Comparison of ENCODE assay signal across 23 cellular contexts in the genomic region with DNA sequence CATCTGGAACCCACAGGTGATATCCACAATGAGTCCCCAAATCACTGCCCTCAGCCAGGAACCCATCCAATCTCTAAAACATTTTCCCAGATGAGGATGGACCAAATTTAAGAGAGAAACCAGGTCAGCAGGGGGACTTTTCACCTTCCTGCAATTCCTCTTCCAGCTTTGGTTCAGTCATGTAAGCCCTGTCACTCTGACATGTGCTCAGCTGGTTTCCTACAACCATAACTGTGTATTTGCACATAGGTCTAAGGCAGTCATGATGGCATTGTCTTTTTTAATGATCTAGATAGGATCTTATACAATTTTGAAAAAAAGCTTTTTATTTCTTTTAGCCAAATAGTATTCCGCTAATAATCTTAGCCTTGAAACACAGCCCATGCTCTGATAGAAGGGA. TPM values are rescaled to one million over a fixed set of nuclear protein-coding genes. Genes with fewer than 3 reads are reported as not detected.
"Had no signal": no experiment of that assay in that cellular context is flagged by ENCODE, and none has a peak within 500 bp of the region (broad histone marks: within the 10 kb centered on the region; RNA-seq: fewer than 3 reads in every experiment).

No MANE protein-coding gene starts in this region.

- H3K36me3 ChIP-seq: ascending aorta, lower lobe of right lung, right lobe of liver, transverse colon, vagina had no signal

- H3K36me3 Mint-ChIP-seq: activated naive CD4-positive, alpha-beta T cell treated with anti-CD3 and anti-CD28 coated beads, Interleukin-2, amount 10 ng/mL, durations not matched to agents 7 days and 5 days; naive thymus-derived CD8-positive, alpha-beta T cell had no signal

- H3K4me3 ChIP-seq: ascending aorta, lower lobe of right lung, right lobe of liver, transverse colon, vagina had no signal

- H3K4me1 ChIP-seq: ascending aorta had no signal

- H3K9me3 Mint-ChIP-seq: activated CD4-positive, alpha-beta T cell treated with anti-CD3 and anti-CD28 coated beads, Interleukin-2, amount 10 ng/mL, durations not matched to agents 7 days and 5 days; activated naive CD4-positive, alpha-beta T cell treated with anti-CD3 and anti-CD28 coated beads, Interleukin-2, amount 10 ng/mL, durations not matched to agents 7 days and 5 days; activated T-cell treated with anti-CD3 and anti-CD28 coated beads, Interleukin-2, amount 50 U/mL, for 4 hours; naive thymus-derived CD8-positive, alpha-beta T cell; stimulated activated naive CD8-positive, alpha-beta T cell treated with anti-CD3 and anti-CD28 coated beads, Interleukin-15, Interleukin-2, amounts not matched to agents 100 ng/mL and 50 ng/mL, for 24 hours; T-helper 1 cell treated with Interleukin-12 subunit alpha and Interleukin-12 subunit beta and Interleukin-4 antibody, amounts not matched to agents 30 μg/mL and 1 μg/mL, for 36 hours had no signal

- DNase-seq: activated CD4-positive, alpha-beta T cell treated with anti-CD3 and anti-CD28 coated beads, Interleukin-2, amount 10 ng/mL, durations not matched to agents 7 days and 5 days; activated CD8-positive, alpha-beta memory T cell treated with anti-CD3 and anti-CD28 coated beads, Interleukin-2, amount 50 U/mL, for 4 hours; activated naive CD4-positive, alpha-beta T cell treated with anti-CD3 and anti-CD28 coated beads, Interleukin-2, amount 10 ng/mL, durations not matched to agents 7 days and 5 days; activated T-cell treated with anti-CD3 and anti-CD28 coated beads, Interleukin-2, amount 50 U/mL, for 4 hours; dermis blood vessel endothelial cell; effector memory CD4-positive, alpha-beta T cell; foreskin fibroblast; hippocampal formation; left cardiac atrium; lower lobe of right lung; naive thymus-derived CD8-positive, alpha-beta T cell; right lobe of liver; small intestine; stimulated activated CD4-positive, alpha-beta T cell treated with anti-CD3 and anti-CD28 coated beads, Interleukin-15, amount 100 ng/mL, for 24 hours; stimulated activated CD4-positive, alpha-beta T cell treated with anti-CD3 and anti-CD28 coated beads, Interleukin-2, amount 100 ng/mL, for 48 hours; transverse colon had no signal

- H3K4me3 Mint-ChIP-seq: activated CD4-positive, alpha-beta T cell treated with anti-CD3 and anti-CD28 coated beads, Interleukin-2, amount 10 ng/mL, durations not matched to agents 7 days and 5 days; activated naive CD4-positive, alpha-beta T cell treated with anti-CD3 and anti-CD28 coated beads, Interleukin-2, amount 10 ng/mL, durations not matched to agents 7 days and 5 days; activated T-cell treated with anti-CD3 and anti-CD28 coated beads, Interleukin-2, amount 50 U/mL, for 4 hours; naive thymus-derived CD8-positive, alpha-beta T cell; stimulated activated naive CD8-positive, alpha-beta T cell treated with anti-CD3 and anti-CD28 coated beads, Interleukin-15, Interleukin-2, amounts not matched to agents 100 ng/mL and 50 ng/mL, for 24 hours; T-helper 1 cell treated with Interleukin-12 subunit alpha and Interleukin-12 subunit beta and Interleukin-4 antibody, amounts not matched to agents 30 μg/mL and 1 μg/mL, for 36 hours had no signal

- H3K9me3 ChIP-seq: ascending aorta, lower lobe of right lung, right lobe of liver, transverse colon, vagina had no signal

- H3K27ac ChIP-seq: ascending aorta, epithelial cell of prostate, lower lobe of right lung, right lobe of liver, transverse colon, vagina had no signal

- H3K27me3 ChIP-seq: ascending aorta, right lobe of liver, vagina had no signal

- H3K27ac Mint-ChIP-seq: activated CD4-positive, alpha-beta T cell treated with anti-CD3 and anti-CD28 coated beads, Interleukin-2, amount 10 ng/mL, durations not matched to agents 7 days and 5 days; activated naive CD4-positive, alpha-beta T cell treated with anti-CD3 and anti-CD28 coated beads, Interleukin-2, amount 10 ng/mL, durations not matched to agents 7 days and 5 days; naive thymus-derived CD8-positive, alpha-beta T cell; stimulated activated naive CD8-positive, alpha-beta T cell treated with anti-CD3 and anti-CD28 coated beads, Interleukin-15, Interleukin-2, amounts not matched to agents 100 ng/mL and 50 ng/mL, for 24 hours; T-helper 1 cell treated with Interleukin-12 subunit alpha and Interleukin-12 subunit beta and Interleukin-4 antibody, amounts not matched to agents 30 μg/mL and 1 μg/mL, for 36 hours had no signal

RNA-seq across cellular contexts. Expression of a gene that starts 6.5 kb away (rescaled TPM):
- total RNA-seq: activated CD4-positive, alpha-beta T cell treated with anti-CD3 and anti-CD28 coated beads, Interleukin-2, amount 10 ng/mL, durations not matched to agents 7 days and 5 days; ascending aorta; chondrocyte; dermis blood vessel endothelial cell; naive thymus-derived CD8-positive, alpha-beta T cell; osteoblast had no signal
